ENCODE assay signal across 27 cellular contexts in genomic region chr1:201260648-201261311, GRCh38. TPM values are rescaled to one million over a fixed set of nuclear protein-coding genes. Genes with fewer than 3 reads are reported as not detected.
DNase-seq lines count a peak whose midpoint lies in the region; ATAC-seq, FAIRE-seq and TF ChIP-seq lines count a peak whose summit lies in the region.
"Had no signal": no experiment of that assay in that cellular context is flagged by ENCODE, and none has a peak within 500 bp of the region (broad histone marks: within the 10 kb centered on the region; RNA-seq: fewer than 3 reads in every experiment).

No MANE protein-coding gene starts in this region.

- H4K91ac ChIP-seq in H1 (replicated peaks; ENCODE audit: insufficient read length, low read length), result no peak overlapping the region

- no peak overlapping the region for H3K4me3 ChIP-seq in H1 (ENCODE audit: extremely low read depth in 1 of 4, insufficient read depth in 2 of 4, low read depth in 3 of 4, low read length in 4 of 4)
- no peak overlapping the region for H3K4me3 ChIP-seq in vagina
- H3K4me3 ChIP-seq: A549; BLaER1 treated with 17β-estradiol and CSF1 and Interleukin-3, amounts not matched to agents 10 nM and 100 nM; K562 had no signal

- H3K79me2 ChIP-seq in H1 (ENCODE audit: control insufficient read depth in 1 of 2, insufficient read depth in 2 of 2, low read length in 2 of 2), result no peaks in the 10 kb centered on the region

- no peak overlapping the region for H2BK120ac ChIP-seq in H1 (replicated peaks; ENCODE audit: low read depth, low read length)

- no peak for FAIRE-seq in H1 (lab: Jason Lieb, UNC)
- FAIRE-seq: A549, endothelial cell of umbilical vein, frontal cortex, K562, small intestine, urothelium cell line had no signal

- TF ChIP-seq EP300 in H1 (IDR thresholded peaks at IDR 0.05; ENCODE audit: borderline replicate concordance in 1 of 2, low read depth in 2 of 2, low read length in 2 of 2), result no peak

- H3K23me2 ChIP-seq in H1 (ENCODE audit: low read depth, low read length), result peaks cover 32% of the 10 kb centered on the region; the same call in 1 of the 2 replicates

- TF ChIP-seq CTCF in H1 (IDR thresholded peaks at IDR 0.05; ENCODE audit: control extremely low read depth in 1 of 3, insufficient read depth in 1 of 3, low read depth in 1 of 3, low read length in 3 of 3), result no peak
- no peak for TF ChIP-seq CTCF in vagina (IDR thresholded peaks at IDR 0.05)

- peak overlapping the region in 1 of 2 experiments; percentile 87; a peak in 1 of 4 replicates for H3K4me2 ChIP-seq in H1 (ENCODE audit: insufficient read depth in 1 of 2, low read depth in 2 of 2, low read length in 2 of 2)
- H3K4me2 ChIP-seq: A549 had no signal

- H3K36me3 ChIP-seq in H1 (ENCODE audit: control insufficient read depth in 2 of 4, insufficient read depth in 4 of 4, low read length in 3 of 4), result no peaks in the 10 kb centered on the region
- H3K36me3 ChIP-seq in vagina, result no peaks in the 10 kb centered on the region
- H3K36me3 ChIP-seq: BLaER1 treated with 17β-estradiol and CSF1 and Interleukin-3, amounts not matched to agents 10 nM and 100 nM had no signal

- H4K8ac ChIP-seq in H1 (ENCODE audit: extremely low read depth, insufficient read depth, low read length), result no peak overlapping the region

- no peak overlapping the region for H3K4ac ChIP-seq in H1 (replicated peaks; ENCODE audit: insufficient read length, low read depth, low read length)

- no peak for TF ChIP-seq RAD21 in H1 (IDR thresholded peaks at IDR 0.05 in 1 of 2, conservative IDR thresholded peaks at IDR 0.05 in 1 of 2; ENCODE audit: low read depth in 2 of 2, low read length in 2 of 2)

- H3K27ac ChIP-seq in H1 (ENCODE audit: low read depth, low read length), result no peak overlapping the region
- no peak overlapping the region for H3K27ac ChIP-seq in vagina
- no peak overlapping the region for H3K27ac ChIP-seq in substantia nigra (ENCODE audit: low read depth, low read length, poor library complexity, severe bottlenecking)
- H3K27ac ChIP-seq: BLaER1 treated with 17β-estradiol and CSF1 and Interleukin-3, amounts not matched to agents 10 nM and 100 nM; GM23248 had no signal

- CTCF ChIA-PET in H1 (lab: Charles Lee; ENCODE audit: partially characterized antibody), result interaction anchor here (0.9 to 9.7 kb wide), 19 partner anchors 8 to 187 kb away, joined by 3 to 154 read pairs (median 5); partner anchors contain the start of gene PKP1

- peak overlapping the region; percentile 35; the same call in 1 of the 2 replicates for H2BK12ac ChIP-seq in H1 (ENCODE audit: low read depth, low read length)

- POLR2A ChIA-PET in H1 (lab: Charles Lee; ENCODE audit: partially characterized antibody), result interaction anchor here (1.1 kb wide), 1 partner anchor 115 kb away, joined by 3 read pairs; no protein-coding TSS in a partner anchor

- H2AFZ ChIP-seq in H1 (ENCODE audit: low read length), result no peak overlapping the region

- H2BK15ac ChIP-seq in H1 (ENCODE audit: low read length), result peak overlapping the region; percentile 95

- H3K79me1 ChIP-seq in H1 (ENCODE audit: low read depth, low read length), result no peaks in the 10 kb centered on the region

- H3K18ac ChIP-seq in H1 (ENCODE audit: extremely low read depth, low read length), result no peak overlapping the region

- H3K9ac ChIP-seq in H1 (replicated peaks in 1 of 4; ENCODE audit: extremely low read depth in 1 of 4, low read depth in 3 of 4, low read length in 3 of 4), result no peak overlapping the region
- H3K9ac ChIP-seq: BLaER1 treated with 17β-estradiol and CSF1 and Interleukin-3, amounts not matched to agents 10 nM and 100 nM had no signal

- TF ChIP-seq POLR2A in H1 (IDR thresholded peaks at IDR 0.05; ENCODE audit: control extremely low read depth in 1 of 2, low read depth in 2 of 2, low read length in 2 of 2), result no peak
- TF ChIP-seq POLR2A in vagina (IDR thresholded peaks at IDR 0.05), result no peak

- no peaks in the 10 kb centered on the region for H4K20me1 ChIP-seq in H1 (replicated peaks in 1 of 2; ENCODE audit: control insufficient read depth in 1 of 2, insufficient read depth in 2 of 2, low read length in 2 of 2)
- H4K20me1 ChIP-seq: BLaER1 treated with 17β-estradiol and CSF1 and Interleukin-3, amounts not matched to agents 10 nM and 100 nM had no signal

- WGBS in H1 (ENCODE audit: extremely low coverage in 1 of 2, insufficient coverage in 1 of 2, insufficient read length in 1 of 2, insufficient replicate concordance in 2 of 2, low coverage in 1 of 2, low lambda C conversion rate in 2 of 2, missing lambda C conversion rate in 1 of 2), 2 experiments, result 94% methylated on average over 8 of the region's 8 CpGs; no CpG with 5 or more reads in 1 of the 2 experiments

- no peak overlapping the region for H3K14ac ChIP-seq in H1 (ENCODE audit: insufficient read length)

- no peak overlapping the region for H2BK20ac ChIP-seq in H1 (ENCODE audit: low read length)

- no peak overlapping the region for H3K56ac ChIP-seq in H1 (replicated peaks; ENCODE audit: insufficient read length, low read depth, low read length)

- H3K4me1 ChIP-seq in H1 (replicated peaks in 1 of 4; ENCODE audit: control insufficient read depth in 3 of 4, insufficient read depth in 4 of 4, low read length in 3 of 4) (peaks cover 0 to 11% (median 11%) of the 10 kb centered on the region in 4 experiments; a peak in 6 of 7 replicates), vagina (peaks cover 22% of the 10 kb centered on the region)

- no peaks in the 10 kb centered on the region for H3K9me3 ChIP-seq in H1 (ENCODE audit: insufficient read depth in 2 of 2, low read depth in 1 of 2, low read length in 1 of 2)
- no peaks in the 10 kb centered on the region for H3K9me3 ChIP-seq in vagina
- H3K9me3 ChIP-seq: A549; BLaER1 treated with 17β-estradiol and CSF1 and Interleukin-3, amounts not matched to agents 10 nM and 100 nM had no signal

- no peak for DNase-seq in Right ventricle myocardium inferior (ENCODE audit: missing footprints)
- no peak for DNase-seq in left ventricle myocardium superior
- DNase-seq in H1 (ENCODE audit: low read depth in 1 of 2, low spot score in 2 of 2), result peak in 1 of 2 experiments; percentile 32
- peak; percentile 60 for DNase-seq in mesenteric fat pad (ENCODE audit: low spot score)
- DNase-seq in vagina (ENCODE audit: extremely low spot score in 2 of 2), result peak; percentile 55 to 87
- no peak for DNase-seq in T-helper 9 cell
- DNase-seq in substantia nigra (lab: John Stamatoyannopoulos, UW), result no peak
- DNase-seq: activated CD4-positive, alpha-beta T cell treated with anti-CD3 and anti-CD28 coated beads for 48 hours; activated gamma-delta T cell; amniotic stem cell; DMS 273 treated with DMSO at 0.1 percent for 48 hours; hypothalamus; NCI-H1694; Right ventricle myocardium superior; small intestine; stimulated activated CD4-positive, alpha-beta T cell treated with anti-CD3 and anti-CD28 coated beads, Interleukin-2, amount 100 ng/mL, for 48 hours; SW 1271 had no signal

- intact Hi-C loops in Right ventricle myocardium inferior (cut with DNase I) (loop anchor here (2.0 kb wide), 1 partner anchor 48 kb away; no protein-coding TSS in a partner anchor), left ventricle myocardium superior (cut with micrococcal nuclease) (no loop called here), vagina (cut with DNase I) (no loop called here)

- H3K23ac ChIP-seq in H1 (ENCODE audit: insufficient read length), result no peak overlapping the region

- ATAC-seq in Right ventricle myocardium inferior (peak; percentile 13), left ventricle myocardium superior (no peak), GM21619 (IDR thresholded peaks at IDR 0.05; ENCODE audit: unreplicated experiment) (no peak)
- ATAC-seq: A549 had no signal

- H4K5ac ChIP-seq in H1 (ENCODE audit: insufficient read length, low read depth, low read length), result no peak overlapping the region

- peak overlapping the region; percentile 70; the same call in 1 of the 2 replicates for H2AK5ac ChIP-seq in H1 (ENCODE audit: low read depth, low read length)

- H3K27me3 ChIP-seq in H1 (replicated peaks in 1 of 4; ENCODE audit: control insufficient read depth in 3 of 4, extremely low read depth in 1 of 4, insufficient read depth in 3 of 4, low read length in 3 of 4) (peaks cover 0 to 8% (median 0%) of the 10 kb centered on the region in 4 experiments; a peak in 3 of 7 replicates), vagina (no peaks in the 10 kb centered on the region)

- H2BK5ac ChIP-seq in H1 (ENCODE audit: low read depth, low read length), result no peak overlapping the region

TF ChIP-seq in H1, 55 proteins besides CTCF, POLR2A, EP300 and RAD21:
- TF ChIP-seq SIN3A (conservative IDR thresholded peaks at IDR 0.05 in 1 of 2, IDR thresholded peaks at IDR 0.05 in 1 of 2; ENCODE audit: low read depth in 1 of 2, low read length in 2 of 2) (no peak), JUN (IDR thresholded peaks at IDR 0.05; ENCODE audit: low read depth, low read length) (no peak), CTBP2 (IDR thresholded peaks at IDR 0.05; ENCODE audit: borderline replicate concordance, insufficient read depth, insufficient read length, low read length) (no peak), NANOG (IDR thresholded peaks at IDR 0.05; ENCODE audit: insufficient read depth, low read depth, low read length, poor library complexity, severe bottlenecking) (no peak), E2F6 (IDR thresholded peaks at IDR 0.05) (no peak), POU5F1 (IDR thresholded peaks at IDR 0.05; ENCODE audit: low read depth, low read length) (no peak), PHF8 (conservative IDR thresholded peaks at IDR 0.05; ENCODE audit: low read depth, low read length) (no peak), TAF1 (IDR thresholded peaks at IDR 0.05; ENCODE audit: low read depth, low read length) (no peak), SAP30 (IDR thresholded peaks at IDR 0.05; ENCODE audit: insufficient read depth, insufficient replicate concordance, low read length) (no peak)

RNA-seq across cellular contexts. Expression of gene PKP1, which starts 22.5 kb away (rescaled TPM):
- total RNA-seq in Right ventricle myocardium inferior, result 0.16 TPM
- total RNA-seq in left ventricle myocardium superior, result 0.25 TPM
- total RNA-seq in H1 (2021; fragmentation: NEBNext Ultra II Directional; extraction: Animal tissue kit (Norgen Biotek cat#: 25700)), result 0.88 and 0.95 TPM in 2 replicates
- 0.21 and 0.66 TPM in 2 replicates for polyA plus RNA-seq in H1 (2011; rRNA removed)
- 0.37 TPM for polyA plus RNA-seq in H1 (2011; cell fraction: cytosol; rRNA removed)
- polyA plus RNA-seq in H1 (2011; cell fraction: nucleus; rRNA removed), result 0.97 TPM
- 0.25 to 0.48 TPM (median 0.42 TPM) in 4 replicates for polyA plus RNA-seq in H1 (2012, experiment 1 of 2)
- 0.25 TPM for polyA plus RNA-seq in H1 (2012, experiment 2 of 2)
- 0.24 TPM for polyA plus RNA-seq in H1 (2013, experiment 1 of 2)
- 0.20 TPM for polyA plus RNA-seq in H1 (2013, experiment 2 of 2)
- polyA minus RNA-seq in H1 (2011; rRNA and poly(A)+ RNA removed), result 0.39 and 0.63 TPM in 2 replicates
- polyA minus RNA-seq in H1 (2011; cell fraction: cytosol; rRNA and poly(A)+ RNA removed), result 0.22 TPM
- 0.40 TPM for polyA minus RNA-seq in H1 (2011; cell fraction: nucleus; rRNA and poly(A)+ RNA removed)
- total RNA-seq in mesenteric fat pad, result 11.5 TPM
- total RNA-seq in vagina, result 409 TPM
- total RNA-seq: endothelial cell of umbilical vein, G401, K562 had no signal
- polyA plus RNA-seq: A549, K562, neural cell had no signal

Comparison
In these comparisons a context has a peak if more than half of its experiments do, and no peak if none do; other contexts are left out.
1. DNase-seq: peak in mesenteric fat pad (single experiment) and vagina (2 of 2); none in Right ventricle myocardium inferior (single experiment), left ventricle myocardium superior (single experiment), T-helper 9 cell (single experiment) and substantia nigra (0 of 49).
2. RNA of gene PKP1, which starts 22.5 kb away (total RNA-seq): 409 TPM in vagina (single experiment); 11.5 TPM in mesenteric fat pad (single experiment), 0.88 to 0.95 TPM in H1, 0.25 TPM in left ventricle myocardium superior (single experiment) and 0.16 TPM in Right ventricle myocardium inferior (single experiment); every median in the first group is over 10 times any median in the second.